Comparison of ENCODE assay signal across 8 cellular contexts in genomic region chr1:235093685-235094592, GRCh38. TPM values are rescaled to one million over a fixed set of nuclear protein-coding genes. Genes with fewer than 3 reads are reported as not detected.
DNase-seq lines count a peak whose midpoint lies in the region; ATAC-seq and TF ChIP-seq lines count a peak whose summit lies in the region.

No MANE protein-coding gene starts in this region.

- WGBS in suprapubic skin: 29% methylated on average over 24 of the region's 24 CpGs

- DNase-seq in AG04449 (ENCODE audit: low read depth, low spot score) (no peak), KG1 (lab: John Stamatoyannopoulos, UW) (peak; percentile 65), SJCRH30 (peak; percentile 73 to 89), activated gamma-delta T cell (lab: John Stamatoyannopoulos, UW) (peak; percentile 29), glomerular visceral epithelial cell (ENCODE audit: extremely low spot score) (peak; percentile 72), nucleus accumbens (lab: John Stamatoyannopoulos, UW) (peak in 48 of 56 donors; percentile 19 to 85 (median 54)), suprapubic skin (ENCODE audit: low spot score in 2 of 2) (no peak)

- H3K36me3 ChIP-seq in SJCRH30: no peaks in the 10 kb centered on the region
- H3K36me3 ChIP-seq in suprapubic skin: no peaks in the 10 kb centered on the region

- H3K27me3 ChIP-seq in SJCRH30 (no peaks in the 10 kb centered on the region), suprapubic skin (no peaks in the 10 kb centered on the region)

- TF ChIP-seq EP300 in suprapubic skin (IDR thresholded peaks at IDR 0.05): no peak

- POLR2A ChIA-PET in AG04449 (lab: Yijun Ruan, JAX): interaction anchor here (0.6 kb wide), 1 partner anchor 560 kb away, joined by 4 read pairs; no protein-coding TSS in a partner anchor

- H3K4me1 ChIP-seq in SJCRH30 (peaks cover 14% of the 10 kb centered on the region), suprapubic skin (peaks cover 19% of the 10 kb centered on the region)

- no peaks in the 10 kb centered on the region for H3K9me3 ChIP-seq in SJCRH30 (replicated peaks)
- H3K9me3 ChIP-seq in suprapubic skin: no peaks in the 10 kb centered on the region

- ATAC-seq in GM19035 (IDR thresholded peaks at IDR 0.05; ENCODE audit: unreplicated experiment): peak; percentile 60

- H3K27ac ChIP-seq in SJCRH30: no peak overlapping the region
- no peak overlapping the region for H3K27ac ChIP-seq in suprapubic skin

- CTCF ChIA-PET in AG04449 (lab: Yijun Ruan, JAX): interaction anchor here (0.6 to 5.7 kb wide), 43 partner anchors 10 to 784 kb away, joined by 3 to 73 read pairs (median 4); partner anchors contain the start of genes B3GALNT2, RBM34 and TARBP1

- no peak for TF ChIP-seq POLR2A in suprapubic skin (IDR thresholded peaks at IDR 0.05)

- H3K4me3 ChIP-seq in AG04449 (ENCODE audit: low read depth, low read length) (no peak overlapping the region), SJCRH30 (peak overlapping the region; percentile 51), suprapubic skin (peak overlapping the region; percentile 17)

- TF ChIP-seq CTCF in AG04449 (IDR thresholded peaks at IDR 0.05; ENCODE audit: insufficient read depth, low read length, missing control alignments) (peak; percentile 87), suprapubic skin (IDR thresholded peaks at IDR 0.05) (peak; percentile 77 to 92)

RNA-seq across cellular contexts. Expression of gene TOMM20, which starts 34.7 kb away (rescaled TPM):
- 144 and 157 TPM in 2 replicates for total RNA-seq in SJCRH30 (2014; rRNA removed; shearing (Covaris generic))
- total RNA-seq in suprapubic skin: 100 to 1,000 TPM; 101 to 116 (median 111) TPM

Comparison
In these comparisons a context has a peak if more than half of its experiments do, and no peak if none do; other contexts are left out.
1. DNase-seq: peak in KG1 (single experiment), SJCRH30 (2 of 2), activated gamma-delta T cell (single experiment), glomerular visceral epithelial cell (single experiment) and nucleus accumbens (48 of 56); none in AG04449 (single experiment) and suprapubic skin (0 of 2).